18 cellular contexts compared by ENCODE assay signal in the genomic region with DNA sequence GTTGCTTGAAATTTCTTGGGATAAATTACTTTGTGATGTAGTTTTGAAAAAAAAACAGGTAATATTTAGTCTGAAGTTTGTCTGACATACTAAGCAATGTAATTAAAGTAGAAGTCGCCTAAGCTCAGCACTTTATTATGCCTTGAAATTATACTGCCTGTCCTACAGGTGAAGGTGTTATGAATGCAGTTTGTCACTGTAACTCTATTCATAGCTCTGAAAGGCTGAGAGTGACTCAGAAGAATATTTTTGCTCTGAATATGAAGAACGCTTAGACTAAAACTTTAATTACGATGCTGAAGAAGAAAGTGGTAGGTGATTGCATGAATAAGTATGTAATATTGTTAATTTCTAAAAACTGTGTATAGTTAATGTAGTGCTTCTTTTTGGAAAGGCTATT. TPM values are rescaled to one million over a fixed set of nuclear protein-coding genes. Genes with fewer than 3 reads are reported as not detected.
DNase-seq lines count a peak whose midpoint lies in the region; ATAC-seq and TF ChIP-seq lines count a peak whose summit lies in the region.
"Had no signal": no experiment of that assay in that cellular context is flagged by ENCODE, and none has a peak within 500 bp of the region (broad histone marks: within the 10 kb centered on the region; RNA-seq: fewer than 3 reads in every experiment).

No MANE protein-coding gene starts in this region.

- intact Hi-C loops in colonic mucosa (cut with DNase I) (no loop called here), mucosa of descending colon (cut with DNase I, micrococcal nuclease) (no loop called here), transverse colon (cut with DNase I; ENCODE audit: low total_unique reads) (no loop called here), gastrocnemius medialis (cut with DNase I; ENCODE audit: low total_unique reads) (no loop called here)

- H3K36me3 ChIP-seq in colonic mucosa: no peaks in the 10 kb centered on the region
- H3K36me3 ChIP-seq in mucosa of descending colon (ENCODE audit: low read depth): no peaks in the 10 kb centered on the region
- H3K36me3 ChIP-seq in transverse colon: no peaks in the 10 kb centered on the region
- no peaks in the 10 kb centered on the region for H3K36me3 ChIP-seq in gastrocnemius medialis

- no peaks in the 10 kb centered on the region for H3K9me3 ChIP-seq in colonic mucosa
- H3K9me3 ChIP-seq in mucosa of descending colon: no peaks in the 10 kb centered on the region
- H3K9me3 ChIP-seq in transverse colon: no peaks in the 10 kb centered on the region
- no peaks in the 10 kb centered on the region for H3K9me3 ChIP-seq in gastrocnemius medialis
- H3K9me3 ChIP-seq: Caco-2 had no signal

- H3K9ac ChIP-seq in colonic mucosa (ENCODE audit: low read depth in 2 of 2, low read length in 2 of 2): peak overlapping the region in 1 of 2 donors; percentile 67
- H3K9ac ChIP-seq: GM23248 had no signal

- 53% methylated on average over 3 of the region's 3 CpGs for WGBS in transverse colon (ENCODE audit: low coverage in 1 of 2), 2 donors

- peak; percentile 48 for ATAC-seq in mucosa of descending colon
- no peak for ATAC-seq in gastrocnemius medialis
- no peak for ATAC-seq in omental fat pad (ENCODE audit: low FRiP score)
- ATAC-seq: GM12878 had no signal

- H3K4me1 ChIP-seq in colonic mucosa (no peaks in the 10 kb centered on the region), mucosa of descending colon (ENCODE audit: low read depth) (peaks cover 9% of the 10 kb centered on the region), transverse colon (peaks cover 0 to 45% (median 13%) of the 10 kb centered on the region in 4 donors), gastrocnemius medialis (no peaks in the 10 kb centered on the region)

- H3K27me3 ChIP-seq in colonic mucosa: no peaks in the 10 kb centered on the region
- H3K27me3 ChIP-seq in transverse colon: no peaks in the 10 kb centered on the region
- H3K27me3 ChIP-seq in gastrocnemius medialis: no peaks in the 10 kb centered on the region

- H3K4me3 ChIP-seq in colonic mucosa: no peak overlapping the region
- H3K4me3 ChIP-seq in mucosa of descending colon: no peak overlapping the region
- no peak overlapping the region for H3K4me3 ChIP-seq in transverse colon
- no peak overlapping the region for H3K4me3 ChIP-seq in gastrocnemius medialis
- H3K4me3 ChIP-seq: GM12878, GM23248 had no signal

- DNase-seq in colonic mucosa: no peak
- DNase-seq in mucosa of descending colon: no peak
- no peak for DNase-seq in transverse colon
- DNase-seq in gastrocnemius medialis: no peak
- no peak for DNase-seq in ureter (ENCODE audit: low spot score)
- DNase-seq in omental fat pad (ENCODE audit: low spot score): no peak
- DNase-seq: C1 segment of cervical spinal cord; Caco-2; CD4-positive, alpha-beta memory T cell; DMS 273 treated with DMSO at 0.1 percent for 48 hours; DMS79; EL; GDM1; GM23248; H7; HCEC 1CT had no signal

- in situ Hi-C loops in transverse colon (cut with MboI; ENCODE audit: low pct_ligation_motif_present in 1 of 4, low pct_unique_long_range_greater_than_20kb in 1 of 4, low sequenced_read_pairs in 3 of 4) (no loop called here), gastrocnemius medialis (cut with MboI; ENCODE audit: low sequenced_read_pairs in 4 of 4) (no loop called here)

- no peak for TF ChIP-seq CTCF in colonic mucosa (IDR thresholded peaks at IDR 0.05)
- no peak for TF ChIP-seq CTCF in mucosa of descending colon (IDR thresholded peaks at IDR 0.05)
- TF ChIP-seq CTCF in transverse colon (IDR thresholded peaks at IDR 0.05): no peak
- no peak for TF ChIP-seq CTCF in gastrocnemius medialis (IDR thresholded peaks at IDR 0.05 in 4 of 5, conservative IDR thresholded peaks at IDR 0.05 in 1 of 5)
- TF ChIP-seq CTCF in omental fat pad (IDR thresholded peaks at IDR 0.05): no peak

- H3K27ac ChIP-seq in colonic mucosa: peak overlapping the region; percentile 71
- H3K27ac ChIP-seq in transverse colon: peak overlapping the region; percentile 53 to 67 (median 58)
- no peak overlapping the region for H3K27ac ChIP-seq in gastrocnemius medialis
- H3K27ac ChIP-seq: GM23248 had no signal

- TF ChIP-seq POLR2A in transverse colon (IDR thresholded peaks at IDR 0.05) (no peak), gastrocnemius medialis (IDR thresholded peaks at IDR 0.05) (no peak)

- TF ChIP-seq EP300 in transverse colon (IDR thresholded peaks at IDR 0.05; ENCODE audit: low read depth): no peak

RNA-seq across cellular contexts. Expression of a gene that starts 9.2 kb away (rescaled TPM):
- total RNA-seq in colonic mucosa: 100 to 1,000 TPM; 121 to 127 TPM
- total RNA-seq in mucosa of descending colon: 100 to 1,000 TPM in 1 of 3 donors, 10 to 100 TPM in 2; 85.9 to 176 (median 94.9) TPM
- 100 to 1,000 TPM in 2 of 4 donors, 10 to 100 TPM in 2; 43.0 to 176 (median 76.6) TPM for total RNA-seq in transverse colon
- total RNA-seq in gastrocnemius medialis: under 1 TPM in 1 of 4 donors, not detected in 3; 0.44 TPM
- 1.9 TPM for total RNA-seq in ureter
- total RNA-seq in omental fat pad: 1 to 10 TPM in 2 of 4 donors, under 1 TPM in 2; 0.32 to 7.1 (median 1.3) TPM
- total RNA-seq: A172; CD4-positive, alpha-beta memory T cell; GM23248 had no signal

Comparison
In these comparisons a context has a peak if more than half of its experiments do, and no peak if none do; other contexts are left out.
1. H3K27ac ChIP-seq: peak in colonic mucosa (single experiment) and transverse colon (4 of 4); none in gastrocnemius medialis (0 of 4).
2. RNA of a gene that starts 9.2 kb away (total RNA-seq): 121 to 127 TPM in colonic mucosa, 43.0 to 176 TPM in transverse colon and 85.9 to 176 TPM in mucosa of descending colon; 1.9 TPM in ureter (single experiment), 0.32 to 7.1 TPM in omental fat pad and 0.44 TPM in gastrocnemius medialis; every median in the first group is over 4 times any median in the second.